8 cellular contexts compared by ENCODE assay signal in the genomic region with DNA sequence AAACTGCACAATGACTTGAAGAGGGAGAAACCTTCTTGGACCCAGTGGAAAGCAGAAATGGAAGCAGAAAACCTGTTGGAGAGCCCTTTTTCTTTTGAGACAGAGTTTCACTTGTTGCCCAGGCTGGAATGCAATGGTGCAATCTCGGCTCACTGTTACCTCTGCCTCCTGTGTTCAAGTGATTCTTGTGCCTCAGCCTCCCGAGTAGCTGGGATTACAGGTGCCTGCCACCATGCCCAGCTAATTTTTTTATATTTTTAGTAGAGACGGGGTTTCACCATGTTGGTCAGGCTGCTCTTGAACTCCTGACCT. TPM values are rescaled to one million over a fixed set of nuclear protein-coding genes. Genes with fewer than 3 reads are reported as not detected.
A peak's percentile ranks its signal among the peaks of the same experiment; 100 is the strongest.
DNase-seq lines count a peak whose midpoint lies in the region; ATAC-seq and TF ChIP-seq lines count a peak whose summit lies in the region.
"Not testable (repeated sequence)": the region's sequence is repeated elsewhere in the genome, so short reads cannot be mapped to it uniquely, and the experiment has no call there.

No MANE protein-coding gene starts in this region.

- peaks cover 25% of the 10 kb centered on the region for H3K4me1 Mint-ChIP-seq in activated naive CD8-positive, alpha-beta T cell treated with anti-CD3 and anti-CD28 coated beads for 36 hours
- H3K4me1 Mint-ChIP-seq in endothelial cell (ENCODE audit: unreplicated experiment) (peaks cover 28% of the 10 kb centered on the region), nephron progenitor cell (peaks cover 50% of the 10 kb centered on the region)
- peaks cover 51% of the 10 kb centered on the region for H3K4me1 Mint-ChIP-seq in stimulated activated effector memory CD8-positive, alpha-beta T cell treated with anti-CD3 and anti-CD28 coated beads, Interleukin-12 subunit alpha, Interleukin-12 subunit beta, amount 100 ng/mL, for 72 hours

- H3K27ac Mint-ChIP-seq in activated naive CD8-positive, alpha-beta T cell treated with anti-CD3 and anti-CD28 coated beads for 36 hours: peak overlapping the region; percentile 52
- not testable (repeated sequence) for H3K27ac Mint-ChIP-seq in endothelial cell (ENCODE audit: unreplicated experiment)
- peak overlapping the region; percentile 84 for H3K27ac Mint-ChIP-seq in nephron progenitor cell
- H3K27ac Mint-ChIP-seq in stimulated activated effector memory CD8-positive, alpha-beta T cell treated with anti-CD3 and anti-CD28 coated beads, Interleukin-12 subunit alpha, Interleukin-12 subunit beta, amount 100 ng/mL, for 72 hours: peak overlapping the region; percentile 80

- not testable (repeated sequence) for H3K27me3 ChIP-seq in ACC112 (ENCODE audit: insufficient read depth, low read length); right cardiac atrium (ENCODE audit: control insufficient read depth, insufficient read depth)

- peak overlapping the region; percentile 90 for H3K4me3 Mint-ChIP-seq in activated naive CD8-positive, alpha-beta T cell treated with anti-CD3 and anti-CD28 coated beads for 36 hours
- H3K4me3 Mint-ChIP-seq in endothelial cell (ENCODE audit: unreplicated experiment): peak overlapping the region; percentile 81
- not testable (repeated sequence) for H3K4me3 Mint-ChIP-seq in nephron progenitor cell
- H3K4me3 Mint-ChIP-seq in stimulated activated effector memory CD8-positive, alpha-beta T cell treated with anti-CD3 and anti-CD28 coated beads, Interleukin-12 subunit alpha, Interleukin-12 subunit beta, amount 100 ng/mL, for 72 hours: peak overlapping the region; percentile 86

- CTCF ChIA-PET in HEK293 (lab: Yijun Ruan, JAX): interaction anchor here (0.6 to 1.1 kb wide), 2 partner anchors 24 to 36 kb away, joined by 3 read pairs; no protein-coding TSS in a partner anchor
- CTCF ChIA-PET in RWPE1 (lab: Yijun Ruan, JAX): interaction anchor here (1.3 kb wide), 1 partner anchor 9 kb away, joined by 3 read pairs; no protein-coding TSS in a partner anchor

- H2AFZ ChIP-seq in ACC112 (ENCODE audit: low read length, unreplicated experiment): not testable (repeated sequence)

- not testable (repeated sequence) for DNase-seq in RWPE1 (ENCODE audit: low spot score); activated naive CD8-positive, alpha-beta T cell treated with anti-CD3 and anti-CD28 coated beads for 36 hours; endothelial cell (ENCODE audit: low spot score); right cardiac atrium; nephron progenitor cell; stimulated activated effector memory CD8-positive, alpha-beta T cell treated with anti-CD3 and anti-CD28 coated beads, Interleukin-12 subunit alpha, Interleukin-12 subunit beta, amount 100 ng/mL, for 72 hours (ENCODE audit: low spot score in 2 of 2)

- H3K36me3 Mint-ChIP-seq in activated naive CD8-positive, alpha-beta T cell treated with anti-CD3 and anti-CD28 coated beads for 36 hours: not testable (repeated sequence)
- H3K36me3 Mint-ChIP-seq in endothelial cell (ENCODE audit: low read depth, unreplicated experiment) (peaks cover 21% of the 10 kb centered on the region), nephron progenitor cell (ENCODE audit: low read depth) (peaks cover 25% of the 10 kb centered on the region)
- peaks cover 55% of the 10 kb centered on the region for H3K36me3 Mint-ChIP-seq in stimulated activated effector memory CD8-positive, alpha-beta T cell treated with anti-CD3 and anti-CD28 coated beads, Interleukin-12 subunit alpha, Interleukin-12 subunit beta, amount 100 ng/mL, for 72 hours

- intact Hi-C loops in right cardiac atrium (cut with DNase I): loop anchor here in 2 of 4 donors (5.0 kb wide), 1 partner anchor 42 kb away; a partner anchor contains a TSS

- not testable (repeated sequence) for H3K9me3 ChIP-seq in HEK293 (ENCODE audit: control insufficient read depth, insufficient read depth, low read depth, low read length); right cardiac atrium (ENCODE audit: control insufficient read depth, low read length)

- H3K36me3 ChIP-seq in ACC112 (ENCODE audit: insufficient read depth, low read length): not testable (repeated sequence)
- peaks cover 3 to 33% of the 10 kb centered on the region in 2 experiments for H3K36me3 ChIP-seq in HEK293 (ENCODE audit: control insufficient read depth in 2 of 2, insufficient read depth in 1 of 2, low read length in 2 of 2)

- H3K79me2 ChIP-seq in ACC112 (ENCODE audit: control insufficient read depth, insufficient read depth, low read length, unreplicated experiment): peaks cover 13% of the 10 kb centered on the region

- H3K27me3 Mint-ChIP-seq in activated naive CD8-positive, alpha-beta T cell treated with anti-CD3 and anti-CD28 coated beads for 36 hours; nephron progenitor cell (ENCODE audit: low read depth, poor library complexity): not testable (repeated sequence)
- H3K27me3 Mint-ChIP-seq in endothelial cell (ENCODE audit: unreplicated experiment): peaks cover 14% of the 10 kb centered on the region

- not testable (repeated sequence) for TF ChIP-seq CTCF in HEK293 (tag by site-specific recombination; IDR thresholded peaks at IDR 0.05); RWPE1 (conservative IDR thresholded peaks at IDR 0.05; ENCODE audit: low read depth); endothelial cell (IDR thresholded peaks at IDR 0.05; ENCODE audit: unreplicated experiment); nephron progenitor cell (IDR thresholded peaks at IDR 0.05)

- WGBS in right cardiac atrium: 76% methylated on average over 3 of the region's 3 CpGs

- H3K4me1 ChIP-seq in ACC112 (ENCODE audit: control insufficient read depth, insufficient read depth, low read length, unreplicated experiment): peaks cover 33% of the 10 kb centered on the region
- not testable (repeated sequence) for H3K4me1 ChIP-seq in HEK293 (ENCODE audit: control insufficient read depth, insufficient read depth, low read length)
- H3K4me1 ChIP-seq in right cardiac atrium (ENCODE audit: control insufficient read depth, insufficient read depth, low read length): peaks cover 14% of the 10 kb centered on the region

- H3K4me3 ChIP-seq in ACC112 (ENCODE audit: low read depth, low read length): peak overlapping the region; percentile 87
- H3K4me3 ChIP-seq in HEK293 (ENCODE audit: low read depth, low read length); right cardiac atrium (ENCODE audit: low read length): not testable (repeated sequence)

- not testable (repeated sequence) for H3K9me3 Mint-ChIP-seq in activated naive CD8-positive, alpha-beta T cell treated with anti-CD3 and anti-CD28 coated beads for 36 hours; endothelial cell (ENCODE audit: unreplicated experiment); nephron progenitor cell; stimulated activated effector memory CD8-positive, alpha-beta T cell treated with anti-CD3 and anti-CD28 coated beads, Interleukin-12 subunit alpha, Interleukin-12 subunit beta, amount 100 ng/mL, for 72 hours

- not testable (repeated sequence) for H3K27ac ChIP-seq in ACC112 (ENCODE audit: low read depth, low read length); HEK293 (ENCODE audit: extremely low read depth, low read depth, low read length)
- H3K27ac ChIP-seq in RWPE1 (0 out of 2 replicates have a peak overlapping the region, but pooled peaks have one; percentile 66), right cardiac atrium (ENCODE audit: low read length) (peak overlapping the region; percentile 23)

- not testable (repeated sequence) for ATAC-seq in right cardiac atrium; stimulated activated effector memory CD8-positive, alpha-beta T cell treated with anti-CD3 and anti-CD28 coated beads, Interleukin-12 subunit alpha, Interleukin-12 subunit beta, amount 100 ng/mL, for 72 hours

- POLR2A ChIA-PET in HEK293 (lab: Yijun Ruan, JAX) (interaction anchor here (1.3 to 4.7 kb wide), 7 partner anchors 8 to 65 kb away, joined by 4 to 43 read pairs (median 14); a partner anchor contains a TSS), RWPE1 (lab: Yijun Ruan, JAX; ENCODE audit: low non-redundant PET) (interaction anchor here (0.6 kb wide), 2 partner anchors 216 to 1027 kb away, joined by 3 read pairs; no protein-coding TSS in a partner anchor)

TF ChIP-seq in HEK293, 187 proteins besides CTCF, POLR2A, EP300 and RAD21:
- TF ChIP-seq SCRT1 (tag by site-specific recombination; IDR thresholded peaks at IDR 0.05; ENCODE audit: borderline replicate concordance) (peak; percentile 86), SCRT2 (tag by site-specific recombination; IDR thresholded peaks at IDR 0.05) (peak; percentile 98), PRDM1 (tag by site-specific recombination; IDR thresholded peaks at IDR 0.05) (peak; percentile 51; the same call in 1 of the 2 replicates)

RNA-seq across cellular contexts. Expression of a gene that starts 1.6 kb away (rescaled TPM):
- 1 to 10 TPM; 2.4 to 3.4 TPM for total RNA-seq in activated naive CD8-positive, alpha-beta T cell treated with anti-CD3 and anti-CD28 coated beads for 36 hours
- 42.4 TPM for total RNA-seq in endothelial cell (ENCODE audit: unreplicated experiment)
- 10 to 100 TPM; 14.5 to 17.5 (median 16.5) TPM for total RNA-seq in right cardiac atrium
- polyA plus RNA-seq in right cardiac atrium: 19.0 TPM

RNA-seq across cellular contexts. Expression of a gene that starts 7.8 kb away (rescaled TPM):
- total RNA-seq in activated naive CD8-positive, alpha-beta T cell treated with anti-CD3 and anti-CD28 coated beads for 36 hours: 10 to 100 TPM; 23.1 to 25.0 TPM
- total RNA-seq in endothelial cell (ENCODE audit: unreplicated experiment) (47.5 TPM), right cardiac atrium (10 to 100 TPM; 25.0 to 31.9 (median 27.9) TPM)
- polyA plus RNA-seq in right cardiac atrium: 28.1 TPM

RNA-seq across cellular contexts. Expression of a gene that starts 8.5 kb away (rescaled TPM):
- total RNA-seq in activated naive CD8-positive, alpha-beta T cell treated with anti-CD3 and anti-CD28 coated beads for 36 hours: 100 to 1,000 TPM in 1 of 2 experiments, 10 to 100 TPM in 1; 90.9 to 104 TPM
- total RNA-seq in endothelial cell (ENCODE audit: unreplicated experiment) (155 TPM), right cardiac atrium (100 to 1,000 TPM in 2 of 4 donors, 10 to 100 TPM in 2; 96.1 to 111 (median 102) TPM)
- polyA plus RNA-seq in right cardiac atrium: 169 TPM

RNA-seq across cellular contexts. Expression of a gene that starts 11.9 kb away (rescaled TPM):
- total RNA-seq in activated naive CD8-positive, alpha-beta T cell treated with anti-CD3 and anti-CD28 coated beads for 36 hours: 100 to 1,000 TPM in 1 of 2 experiments, 10 to 100 TPM in 1; 97.9 to 109 TPM
- total RNA-seq in endothelial cell (ENCODE audit: unreplicated experiment): 64.0 TPM
- total RNA-seq in right cardiac atrium: 10 to 100 TPM; 30.8 to 33.1 (median 32.0) TPM
- polyA plus RNA-seq in right cardiac atrium: 29.6 TPM

RNA-seq across cellular contexts. Expression of a gene that starts 19.9 kb away (rescaled TPM):
- total RNA-seq in activated naive CD8-positive, alpha-beta T cell treated with anti-CD3 and anti-CD28 coated beads for 36 hours: 10 to 100 TPM; 27.9 to 29.3 TPM
- total RNA-seq in endothelial cell (ENCODE audit: unreplicated experiment) (296 TPM), right cardiac atrium (100 to 1,000 TPM in 1 of 4 donors, 10 to 100 TPM in 3; 79.1 to 113 (median 81.1) TPM)
- 127 TPM for polyA plus RNA-seq in right cardiac atrium
